Comparison of ENCODE assay signal across 19 cellular contexts in the genomic region with DNA sequence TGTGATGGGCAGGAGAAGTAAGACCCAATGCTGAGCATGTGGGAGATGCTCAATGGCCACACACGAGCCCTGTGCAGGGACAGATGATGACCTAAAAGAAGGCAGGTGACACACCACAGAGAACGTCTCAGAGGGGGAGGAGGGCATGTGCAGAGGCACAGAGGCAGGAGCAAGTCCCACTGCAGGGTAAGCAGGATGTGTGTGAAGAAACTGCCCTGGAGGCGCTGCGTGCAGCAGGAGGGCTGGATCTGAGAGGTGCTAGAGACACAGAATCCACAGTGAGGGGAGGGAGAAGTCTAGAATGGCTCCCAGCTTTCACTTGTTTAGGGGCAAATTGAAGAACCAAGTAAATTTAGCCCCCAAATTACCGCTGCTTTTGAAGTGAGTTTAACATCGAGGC. TPM values are rescaled to one million over a fixed set of nuclear protein-coding genes. Genes with fewer than 3 reads are reported as not detected.
DNase-seq lines count a peak whose midpoint lies in the region; ATAC-seq and TF ChIP-seq lines count a peak whose summit lies in the region.
"Had no signal": no experiment of that assay in that cellular context is flagged by ENCODE, and none has a peak within 500 bp of the region (broad histone marks: within the 10 kb centered on the region; RNA-seq: fewer than 3 reads in every experiment).

No MANE protein-coding gene starts in this region.

- intact Hi-C loops in OCI-LY7 (cut with micrococcal nuclease; ENCODE audit: unreplicated experiment) = no loop called here

- no peaks in the 10 kb centered on the region for H3K23me2 ChIP-seq in H9 (ENCODE audit: insufficient read length, low read depth, low read length, poor library complexity, severe bottlenecking)

- POLR2A ChIA-PET in OCI-LY7 (lab: Charles Lee) = no interaction called here

- H3K56ac ChIP-seq in H9 (ENCODE audit: insufficient read length, low read depth, low read length) = no peak overlapping the region

- no peak overlapping the region for H2BK12ac ChIP-seq in H9 (ENCODE audit: insufficient read length, low read depth, low read length)

- H3K27me3 ChIP-seq in H9 (ENCODE audit: insufficient read depth, low read length) = no peaks in the 10 kb centered on the region
- H3K27me3 ChIP-seq in foreskin keratinocyte = no peaks in the 10 kb centered on the region

- H3K4me3 ChIP-seq in OCI-LY7 (ENCODE audit: low read depth, low read length, poor library complexity, severe bottlenecking) = no peak overlapping the region
- H3K4me3 ChIP-seq: GM23338, K562 had no signal

- H3K79me1 ChIP-seq in H9 (ENCODE audit: insufficient read depth, low read depth, low read length, poor library complexity, severe bottlenecking) = no peaks in the 10 kb centered on the region

- H2BK15ac ChIP-seq in H9 (ENCODE audit: low read depth, low read length) = no peak overlapping the region

- CTCF ChIA-PET in OCI-LY7 (lab: Charles Lee; ENCODE audit: unreplicated experiment) = no interaction called here

- H4K8ac ChIP-seq in H9 (replicated peaks; ENCODE audit: insufficient read length, low read depth, low read length) = no peak overlapping the region

- H3K4me1 ChIP-seq in H9 (ENCODE audit: insufficient read depth, low read length) (no peaks in the 10 kb centered on the region), foreskin keratinocyte (no peaks in the 10 kb centered on the region), OCI-LY7 (ENCODE audit: insufficient read depth, low read length, poor library complexity, severe bottlenecking) (no peaks in the 10 kb centered on the region)
- H3K4me1 ChIP-seq: Caco-2 had no signal

- peak; percentile 23 for ATAC-seq in foreskin keratinocyte
- peak; percentile 19 for ATAC-seq in stimulated activated effector memory CD8-positive, alpha-beta T cell treated with anti-CD3 and anti-CD28 coated beads, Interleukin-12 subunit alpha, Interleukin-12 subunit beta, amount 100 ng/mL, for 72 hours
- ATAC-seq: GM23338, HCT116, K562 had no signal

- H3K9me3 ChIP-seq in H9 (ENCODE audit: control insufficient read depth, low read depth, low read length) (peaks cover 7% of the 10 kb centered on the region), OCI-LY7 (ENCODE audit: low read length) (peaks cover 11% of the 10 kb centered on the region; the same call in 1 of the 2 replicates)

- H2AFZ ChIP-seq in H9 (ENCODE audit: low read length) (no peak overlapping the region), OCI-LY7 (ENCODE audit: low read length) (no peak overlapping the region)
- H2AFZ ChIP-seq: GM23338 had no signal

- no peak overlapping the region for H3T11ph ChIP-seq in H9 (ENCODE audit: low read length)

- peaks cover 0 to 3% of the 10 kb centered on the region in 2 experiments; a peak in 1 of 4 replicates for H3K4me1 Mint-ChIP-seq in H9
- no peaks in the 10 kb centered on the region for H3K4me1 Mint-ChIP-seq in stimulated activated effector memory CD8-positive, alpha-beta T cell treated with anti-CD3 and anti-CD28 coated beads, Interleukin-12 subunit alpha, Interleukin-12 subunit beta, amount 100 ng/mL, for 72 hours
- H3K4me1 Mint-ChIP-seq: GM23338 had no signal

- H2BK20ac ChIP-seq in H9 (ENCODE audit: low read depth, low read length, poor library complexity, severe bottlenecking) = no peak overlapping the region

- BruUV-seq in OCI-LY7 (replicated peaks; lab: Mats Ljungman, UMichigan) = no TSS peak

- H3K36me3 ChIP-seq in OCI-LY7 (ENCODE audit: insufficient read depth, low read length) = no peaks in the 10 kb centered on the region

- no peak overlapping the region for H4K91ac ChIP-seq in H9 (ENCODE audit: insufficient read length, low read depth, low read length)

- H4K5ac ChIP-seq in H9 (ENCODE audit: insufficient read length, low read depth, low read length) = no peak overlapping the region

- H3K14ac ChIP-seq in H9 (ENCODE audit: insufficient read depth, low read length) = no peak overlapping the region

- no peaks in the 10 kb centered on the region; the same call in none of the 2 replicates for H3K79me2 ChIP-seq in H9 (ENCODE audit: insufficient read depth, low read length)
- no peaks in the 10 kb centered on the region for H3K79me2 ChIP-seq in OCI-LY7 (ENCODE audit: insufficient read depth, low read depth, low read length)

- DNase-seq in H9 = no peak
- DNase-seq in NCI-H69 (lab: John Stamatoyannopoulos, UW) = peak; percentile 11
- DNase-seq in foreskin keratinocyte = no peak
- no peak for DNase-seq in stimulated activated effector memory CD8-positive, alpha-beta T cell treated with anti-CD3 and anti-CD28 coated beads, Interleukin-12 subunit alpha, Interleukin-12 subunit beta, amount 100 ng/mL, for 72 hours (ENCODE audit: low spot score in 2 of 2)
- DNase-seq in NCI-H748 treated with DMSO at 0.1 percent for 48 hours (lab: John Stamatoyannopoulos, UW) = no peak
- DNase-seq in AG08396 (ENCODE audit: low spot score) = no peak
- DNase-seq in OCI-LY7 (ENCODE audit: low spot score) = no peak
- DNase-seq: ACHN; AML-193; Caco-2; CD4-positive, alpha-beta T cell; GDM1; HFFc6; IMR-90 had no signal

- no peak overlapping the region for H3K4me2 ChIP-seq in H9 (ENCODE audit: insufficient read depth, insufficient read length, low read length)
- H3K4me2 ChIP-seq in OCI-LY7 (ENCODE audit: low read length) = no peak overlapping the region
- H3K4me2 ChIP-seq: GM23338 had no signal

- no peak overlapping the region for H3K9ac ChIP-seq in H9 (ENCODE audit: extremely low read depth, insufficient read length, low read length)

- H3K4me3 Mint-ChIP-seq in H9 = no peak overlapping the region
- H3K4me3 Mint-ChIP-seq in stimulated activated effector memory CD8-positive, alpha-beta T cell treated with anti-CD3 and anti-CD28 coated beads, Interleukin-12 subunit alpha, Interleukin-12 subunit beta, amount 100 ng/mL, for 72 hours = no peak overlapping the region
- H3K4me3 Mint-ChIP-seq: CD4-positive, alpha-beta T cell; GM23338; HFFc6 had no signal

- no peaks in the 10 kb centered on the region for H3K9me2 ChIP-seq in OCI-LY7 (ENCODE audit: insufficient read depth, low read length)

- TF ChIP-seq CTCF in H9 (conservative IDR thresholded peaks at IDR 0.05) = no peak
- TF ChIP-seq CTCF in foreskin keratinocyte (conservative IDR thresholded peaks at IDR 0.05) = no peak
- TF ChIP-seq CTCF in OCI-LY7 (conservative IDR thresholded peaks at IDR 0.05; ENCODE audit: low read length) = no peak

- H3K27ac ChIP-seq in H9 (ENCODE audit: insufficient read length, low read depth, low read length) (no peak overlapping the region), foreskin keratinocyte (no peak overlapping the region), OCI-LY7 (ENCODE audit: low read depth, low read length, poor library complexity, severe bottlenecking) (no peak overlapping the region)
- H3K27ac ChIP-seq: C4-2B had no signal

- H2AK5ac ChIP-seq in H9 (ENCODE audit: insufficient read length, low read length) = peak overlapping the region; percentile 3

- H3K27ac Mint-ChIP-seq in H9 = no peak overlapping the region; a peak in 1 of 7 replicates
- H3K27ac Mint-ChIP-seq in stimulated activated effector memory CD8-positive, alpha-beta T cell treated with anti-CD3 and anti-CD28 coated beads, Interleukin-12 subunit alpha, Interleukin-12 subunit beta, amount 100 ng/mL, for 72 hours = no peak overlapping the region
- H3K27ac Mint-ChIP-seq: CD4-positive, alpha-beta T cell; GM23338; HFFc6 had no signal

- no CpG with 5 or more reads among the region's 6 CpGs for WGBS in H9 (ENCODE audit: extremely low coverage, insufficient read length, low lambda C conversion rate)

- H3K18ac ChIP-seq in H9 (ENCODE audit: insufficient read length, low read depth, low read length) = no peak overlapping the region

- H3K4ac ChIP-seq in H9 (ENCODE audit: low read depth, low read length) = no peak overlapping the region

- H3K27me3 Mint-ChIP-seq in H9 (ENCODE audit: low read depth) = peaks cover 4% of the 10 kb centered on the region; the same call in 1 of the 2 replicates
- H3K27me3 Mint-ChIP-seq: CD4-positive, alpha-beta T cell had no signal

- peaks cover 24 to 29% of the 10 kb centered on the region in 2 experiments for H3K9me3 Mint-ChIP-seq in H9
- peaks cover 10% of the 10 kb centered on the region for H3K9me3 Mint-ChIP-seq in stimulated activated effector memory CD8-positive, alpha-beta T cell treated with anti-CD3 and anti-CD28 coated beads, Interleukin-12 subunit alpha, Interleukin-12 subunit beta, amount 100 ng/mL, for 72 hours

- H3K23ac ChIP-seq in H9 (ENCODE audit: insufficient read length, low read depth, low read length) = no peak overlapping the region

- no peak overlapping the region for H2BK5ac ChIP-seq in H9 (ENCODE audit: insufficient read length, low read length)

- H3K36me3 Mint-ChIP-seq in H9 (ENCODE audit: insufficient read depth in 1 of 3, low read depth in 3 of 3) = peaks cover 21 to 27% (median 26%) of the 10 kb centered on the region in 3 experiments
- H3K36me3 Mint-ChIP-seq in stimulated activated effector memory CD8-positive, alpha-beta T cell treated with anti-CD3 and anti-CD28 coated beads, Interleukin-12 subunit alpha, Interleukin-12 subunit beta, amount 100 ng/mL, for 72 hours = no peaks in the 10 kb centered on the region

- H4K20me1 ChIP-seq in H9 (ENCODE audit: control insufficient read depth, insufficient read depth, insufficient read length) (no peaks in the 10 kb centered on the region), OCI-LY7 (ENCODE audit: insufficient read depth, low read length) (no peaks in the 10 kb centered on the region)

- H2BK120ac ChIP-seq in H9 (ENCODE audit: low read depth, low read length, poor library complexity, severe bottlenecking) = no peak overlapping the region

RNA-seq across cellular contexts. Expression of a gene that starts 14.9 kb away (rescaled TPM):
- 2.6 and 2.8 TPM in 2 replicates for total RNA-seq in H9 (2021)
- 0.14 and 0.28 TPM in 2 replicates for total RNA-seq in foreskin keratinocyte
- polyA plus RNA-seq in foreskin keratinocyte = 0.31 and 0.50 TPM in 2 replicates
- not detected in 2 replicates for total RNA-seq in OCI-LY7 (2014; rRNA removed; shearing (Covaris generic))
- not detected in 2 replicates for total RNA-seq in OCI-LY7 (2022)
- total RNA-seq: Caco-2; CD4-positive, alpha-beta T cell; HFFc6; IMR-90 had no signal
- polyA plus RNA-seq: BJ, IMR-90 had no signal

RNA-seq across cellular contexts. Expression of a gene that starts 14.9 kb away (rescaled TPM):
- total RNA-seq in H9 (2021) (not detected in 2 replicates), foreskin keratinocyte (not detected in 2 replicates), OCI-LY7 (2022) (not detected in 2 replicates)
- polyA plus RNA-seq in foreskin keratinocyte = not detected in 2 replicates
- total RNA-seq in OCI-LY7 (2014; rRNA removed; shearing (Covaris generic)) = not detected in 2 replicates
- total RNA-seq: Caco-2; CD4-positive, alpha-beta T cell; GM23338; HFFc6; IMR-90; K562 had no signal
- polyA plus RNA-seq: BJ, GM23338, IMR-90, K562 had no signal

RNA-seq across cellular contexts. Expression of a gene that starts 36.9 kb away (rescaled TPM):
- 43.4 and 47.1 TPM in 2 replicates for total RNA-seq in H9 (2021)
- 39.8 and 53.7 TPM in 2 replicates for total RNA-seq in foreskin keratinocyte
- 35.0 and 58.5 TPM in 2 replicates for polyA plus RNA-seq in foreskin keratinocyte
- not detected in 2 replicates for total RNA-seq in OCI-LY7 (2014; rRNA removed; shearing (Covaris generic))
- not detected in 2 replicates for total RNA-seq in OCI-LY7 (2022)

Comparison
In these comparisons a context has a peak if more than half of its experiments do, and no peak if none do; other contexts are left out.
1. RNA of a gene that starts 36.9 kb away (total RNA-seq): 39.8 to 53.7 TPM in foreskin keratinocyte and 43.4 to 47.1 TPM in H9; not detected in OCI-LY7; every median in the first group is over 10 times any median in the second.